In genomic region chr19:37078717-37079032, GRCh38 we compare ENCODE assay signal across 8 cellular contexts. TPM values are rescaled to one million over a fixed set of nuclear protein-coding genes. Genes with fewer than 3 reads are reported as not detected.
DNase-seq lines count a peak whose midpoint lies in the region; ATAC-seq and TF ChIP-seq lines count a peak whose summit lies in the region.

No MANE protein-coding gene starts in this region.

- DNase-seq in A673 (ENCODE audit: low spot score) = no peak
- no peak for DNase-seq in breast epithelium (ENCODE audit: low spot score in 2 of 2)
- no peak for DNase-seq in KBM-7
- DNase-seq in NCI-H774 (lab: John Stamatoyannopoulos, UW) = no peak
- DNase-seq in SW480 (ENCODE audit: low spot score) = no peak

- in situ Hi-C loops in KBM-7 (cut with MboI; ENCODE audit: low pct_unique_long_range_greater_than_20kb, low sequenced_read_pairs) = no loop called here

- H3K27me3 ChIP-seq in A673 (replicated peaks; ENCODE audit: insufficient read depth, low read depth, low read length, poor library complexity) (no peaks in the 10 kb centered on the region), breast epithelium (no peaks in the 10 kb centered on the region), mucosa of rectum (ENCODE audit: control insufficient read depth in 2 of 2, insufficient read depth in 2 of 2, low read length in 2 of 2) (no peaks in the 10 kb centered on the region)

- ATAC-seq in HG03439 (IDR thresholded peaks at IDR 0.05; ENCODE audit: unreplicated experiment) (peak; percentile 10), GM21390 (IDR thresholded peaks at IDR 0.05; ENCODE audit: unreplicated experiment) (no peak)

- H3K9ac ChIP-seq in mucosa of rectum (ENCODE audit: low read depth in 1 of 2, low read length in 2 of 2) = peak overlapping the region; percentile 85 to 93

- CTCF ChIA-PET in A673 (lab: Charles Lee) = interaction anchor here (0.6 kb wide), 2 partner anchors 144 to 245 kb away, joined by 3 to 9 read pairs; no protein-coding TSS in a partner anchor

- TF ChIP-seq POLR2A in breast epithelium (IDR thresholded peaks at IDR 0.05) = no peak

- no peaks in the 10 kb centered on the region for H3K4me1 ChIP-seq in A673 (ENCODE audit: insufficient read depth, low read length, poor library complexity, severe bottlenecking)
- peaks cover 0 to 7% of the 10 kb centered on the region in 2 donors for H3K4me1 ChIP-seq in breast epithelium
- peaks cover 7 to 11% of the 10 kb centered on the region in 2 donors for H3K4me1 ChIP-seq in mucosa of rectum (ENCODE audit: control insufficient read depth in 2 of 2, insufficient read depth in 2 of 2, low read length in 2 of 2)

- H3K36me3 ChIP-seq in A673 (ENCODE audit: insufficient read depth, low read length, poor library complexity, severe bottlenecking) (no peaks in the 10 kb centered on the region), breast epithelium (peaks cover 2% of the 10 kb centered on the region), mucosa of rectum (ENCODE audit: control insufficient read depth in 2 of 2, insufficient read depth in 2 of 2, low read length in 2 of 2) (peaks cover 0 to 3% of the 10 kb centered on the region in 2 donors)

- TF ChIP-seq CTCF in A673 (conservative IDR thresholded peaks at IDR 0.05; ENCODE audit: low read depth, low read length) (no peak), breast epithelium (IDR thresholded peaks at IDR 0.05) (no peak)

- BruUV-seq in A673 (replicated peaks; lab: Mats Ljungman, UMichigan) = TSS peak; percentile 65

- POLR2A ChIA-PET in A673 (lab: Charles Lee; ENCODE audit: low non-redundant PET) = no interaction called here

- H3K27ac ChIP-seq in A673 (ENCODE audit: low read depth, low read length, poor library complexity, severe bottlenecking) (peak overlapping the region; percentile 74), breast epithelium (peak overlapping the region; percentile 83 to 94), mucosa of rectum (ENCODE audit: low read depth in 2 of 2, low read length in 2 of 2) (peak overlapping the region; percentile 69 to 74)

- intact Hi-C loops in A673 (cut with micrococcal nuclease; ENCODE audit: unreplicated experiment) (no loop called here), breast epithelium (cut with DNase I; ENCODE audit: low total_unique reads) (no loop called here)

- H3K4me3 ChIP-seq in A673 (ENCODE audit: low read depth, low read length, poor library complexity, severe bottlenecking) (peak overlapping the region; percentile 86), breast epithelium (peak overlapping the region; percentile 79 to 94 (median 84)), mucosa of rectum (ENCODE audit: low read length in 2 of 2) (peak overlapping the region; percentile 89 to 98)

- peaks cover 34% of the 10 kb centered on the region for H3K9me3 ChIP-seq in A673 (ENCODE audit: low read depth, low read length, poor library complexity, severe bottlenecking)
- H3K9me3 ChIP-seq in breast epithelium = peaks cover 21 to 26% of the 10 kb centered on the region in 2 donors
- H3K9me3 ChIP-seq in mucosa of rectum (ENCODE audit: control insufficient read depth in 2 of 2, low read length in 2 of 2) = peaks cover 0 to 10% of the 10 kb centered on the region in 2 donors

RNA-seq across cellular contexts. Expression of gene ZNF420, which starts 0.4 kb away (rescaled TPM):
- total RNA-seq in A673 (2021) = 10.6 and 13.7 TPM in 2 replicates
- 10 to 100 TPM in 2 of 3 donors, 1 to 10 TPM in 1; 5.1 to 19.2 (median 17.4) TPM for total RNA-seq in breast epithelium
